Comparison of ENCODE assay signal across 8 cellular contexts in genomic region chr4:115234405-115235093, GRCh38.
A peak's percentile ranks its signal among the peaks of the same experiment; 100 is the strongest.
DNase-seq lines count a peak whose midpoint lies in the region; ATAC-seq and TF ChIP-seq lines count a peak whose summit lies in the region.

No MANE protein-coding gene starts in this region.

- TF ChIP-seq EP300 in ovary (IDR thresholded peaks at IDR 0.05) = no peak

- ATAC-seq in GM18517 (IDR thresholded peaks at IDR 0.05; ENCODE audit: unreplicated experiment) = peak; percentile 51
- ATAC-seq in HG03039 (IDR thresholded peaks at IDR 0.05; ENCODE audit: unreplicated experiment) = peak; percentile 59
- ATAC-seq in HG02763 (IDR thresholded peaks at IDR 0.05; ENCODE audit: unreplicated experiment) = no peak
- no peak for ATAC-seq in HG02571 (IDR thresholded peaks at IDR 0.05; ENCODE audit: unreplicated experiment)

- WGBS in ovary, 3 donors = 57 to 60% (median 60%) methylated on average over 3 of the region's 3 CpGs

- H3K36me3 ChIP-seq in ovary = no peaks in the 10 kb centered on the region

- no peaks in the 10 kb centered on the region for H3K9me3 ChIP-seq in ovary

- no peak overlapping the region for H3K27ac ChIP-seq in ovary

- no peak for TF ChIP-seq POLR2A in ovary (IDR thresholded peaks at IDR 0.05)

- no peaks in the 10 kb centered on the region for H3K4me1 ChIP-seq in ovary (ENCODE audit: insufficient read depth)

- no peak for TF ChIP-seq CTCF in ovary (IDR thresholded peaks at IDR 0.05)

- intact Hi-C loops in ovary (cut with DNase I) = no loop called here

- peak; percentile 73 for DNase-seq in NOMO-1 treated with DMSO at 0.1 percent for 48 hours (lab: John Stamatoyannopoulos, UW; ENCODE audit: unreplicated experiment)
- peak; percentile 6 for DNase-seq in globus pallidus (ENCODE audit: low spot score)
- no peak for DNase-seq in NCI-H1105 (lab: John Stamatoyannopoulos, UW)
- DNase-seq in ovary = no peak

- H3K27me3 ChIP-seq in ovary = no peaks in the 10 kb centered on the region

- H3K4me3 ChIP-seq in ovary = no peak overlapping the region

Comparison
In these comparisons a context has a peak if more than half of its experiments do, and no peak if none do; other contexts are left out.
1. ATAC-seq: peak in GM18517 (single experiment) and HG03039 (single experiment); none in HG02763 (single experiment) and HG02571 (single experiment).
2. DNase-seq: peak in NOMO-1 treated with DMSO at 0.1 percent for 48 hours (single experiment) and globus pallidus (single experiment); none in NCI-H1105 (single experiment) and ovary (0 of 5).